In genomic region chr1:10473145-10473765, GRCh38 we compare ENCODE assay signal across 8 cellular contexts. TPM values are rescaled to one million over a fixed set of nuclear protein-coding genes. Genes with fewer than 3 reads are reported as not detected.
DNase-seq lines count a peak whose midpoint lies in the region; ATAC-seq, FAIRE-seq and TF ChIP-seq lines count a peak whose summit lies in the region.

No MANE protein-coding gene starts in this region.

- H3K4me3 ChIP-seq in RWPE2 (ENCODE audit: severe bottlenecking) (no peak overlapping the region), fibroblast of lung (replicated peaks in 1 of 4; ENCODE audit: control extremely low read depth in 1 of 4, insufficient read depth in 1 of 4, low read depth in 3 of 4, low read length in 4 of 4) (peak overlapping the region in 1 of 4 experiments; percentile 72), skeletal muscle satellite cell (ENCODE audit: low read length) (peak overlapping the region; percentile 87)

- no peaks in the 10 kb centered on the region for H3K27me3 Mint-ChIP-seq in activated CD4-positive, alpha-beta T cell treated with anti-CD3 and anti-CD28 coated beads for 36 hours

- TF ChIP-seq CTCF in RWPE2 (IDR thresholded peaks at IDR 0.05; ENCODE audit: poor library complexity, severe bottlenecking) (no peak), fibroblast of lung (conservative IDR thresholded peaks at IDR 0.05 in 1 of 2, IDR thresholded peaks at IDR 0.05 in 1 of 2; ENCODE audit: low read depth in 1 of 2, low read length in 2 of 2) (no peak)

- H3K27ac Mint-ChIP-seq in activated CD4-positive, alpha-beta T cell treated with anti-CD3 and anti-CD28 coated beads for 36 hours, result peak overlapping the region; percentile 92

- no peaks in the 10 kb centered on the region for H3K9me3 Mint-ChIP-seq in activated CD4-positive, alpha-beta T cell treated with anti-CD3 and anti-CD28 coated beads for 36 hours (ENCODE audit: low read depth)

- H3K4me1 ChIP-seq in RWPE2 (ENCODE audit: insufficient read depth, poor library complexity, severe bottlenecking) (peaks cover 4% of the 10 kb centered on the region), fibroblast of lung (ENCODE audit: control insufficient read depth, extremely low read depth, insufficient read depth, low read length) (peaks cover 4% of the 10 kb centered on the region), skeletal muscle satellite cell (ENCODE audit: control insufficient read depth, insufficient read depth, low read length) (peaks cover 18% of the 10 kb centered on the region)

- peak overlapping the region; percentile 97 for H3K4me3 Mint-ChIP-seq in activated CD4-positive, alpha-beta T cell treated with anti-CD3 and anti-CD28 coated beads for 36 hours

- peaks cover 10% of the 10 kb centered on the region for H3K36me3 Mint-ChIP-seq in activated CD4-positive, alpha-beta T cell treated with anti-CD3 and anti-CD28 coated beads for 36 hours (ENCODE audit: low read depth)

- H3K9me3 ChIP-seq in RWPE2 (ENCODE audit: severe bottlenecking) (no peaks in the 10 kb centered on the region), fibroblast of lung (ENCODE audit: control insufficient read depth, insufficient read depth, low read depth, low read length) (no peaks in the 10 kb centered on the region), skeletal muscle satellite cell (replicated peaks; ENCODE audit: low read length) (no peaks in the 10 kb centered on the region)

- FAIRE-seq in GM12892 (lab: Jason Lieb, UNC), result no peak

- H3K4me2 ChIP-seq in fibroblast of lung (ENCODE audit: extremely low read depth, insufficient read depth, low read length), result no peak overlapping the region
- peak overlapping the region; percentile 99 for H3K4me2 ChIP-seq in skeletal muscle satellite cell (ENCODE audit: low read length)

- POLR2A ChIA-PET in activated CD4-positive, alpha-beta T cell treated with anti-CD3 and anti-CD28 coated beads for 36 hours (lab: Charles Lee), result no interaction called here

- H3K4me1 Mint-ChIP-seq in activated CD4-positive, alpha-beta T cell treated with anti-CD3 and anti-CD28 coated beads for 36 hours, result peaks cover 38% of the 10 kb centered on the region

- no peak for TF ChIP-seq POLR2A in GM12892 (IDR thresholded peaks at IDR 0.05; ENCODE audit: low read depth, low read length)

- H3K27me3 ChIP-seq in RWPE2 (ENCODE audit: insufficient read depth, poor library complexity, severe bottlenecking) (no peaks in the 10 kb centered on the region), fibroblast of lung (ENCODE audit: control insufficient read depth, insufficient read depth, low read length) (no peaks in the 10 kb centered on the region), skeletal muscle satellite cell (ENCODE audit: control insufficient read depth, insufficient read depth, low read length) (no peaks in the 10 kb centered on the region)

- peaks cover 17% of the 10 kb centered on the region for H3K36me3 ChIP-seq in RWPE2 (ENCODE audit: low read depth)
- H3K36me3 ChIP-seq in fibroblast of lung (ENCODE audit: control insufficient read depth, insufficient read depth, low read length), result no peaks in the 10 kb centered on the region
- H3K36me3 ChIP-seq in skeletal muscle satellite cell (ENCODE audit: insufficient read depth, low read length), result peaks cover 8% of the 10 kb centered on the region

- CTCF ChIA-PET in activated CD4-positive, alpha-beta T cell treated with anti-CD3 and anti-CD28 coated beads for 36 hours (lab: Charles Lee), result interaction anchor here (1.1 to 2.1 kb wide), 4 partner anchors 22 to 44 kb away, joined by 3 to 7 read pairs (median 4); no protein-coding TSS in a partner anchor

- H2AFZ ChIP-seq in fibroblast of lung (ENCODE audit: low read length), result peak overlapping the region; percentile 16

- intact Hi-C loops in activated CD4-positive, alpha-beta T cell treated with anti-CD3 and anti-CD28 coated beads for 36 hours (cut with DNase I, micrococcal nuclease), result loop anchor here (2.0 to 10.0 kb wide), 5 partner anchors 42 to 1332 kb away; partner anchors contain the start of genes CENPS (in 1 of the 2), CLCN6 (in 1 of the 2), MTHFR (in 1 of the 2) and PGD (in 1 of the 2)

- no peak overlapping the region for H3K9ac ChIP-seq in fibroblast of lung (ENCODE audit: insufficient read depth, low read length)
- no peak overlapping the region for H3K9ac ChIP-seq in skeletal muscle satellite cell (ENCODE audit: low read depth, low read length)

- ATAC-seq in activated CD4-positive, alpha-beta T cell treated with anti-CD3 and anti-CD28 coated beads for 36 hours, result no peak
- no peak for ATAC-seq in RWPE2 (ENCODE audit: low read depth)

- no peaks in the 10 kb centered on the region for H4K20me1 ChIP-seq in fibroblast of lung (ENCODE audit: control insufficient read depth, extremely low read depth, insufficient read depth, low read length)

- H3K27ac ChIP-seq in RWPE2 (ENCODE audit: poor library complexity, severe bottlenecking) (peak overlapping the region; percentile 53), fibroblast of lung (ENCODE audit: insufficient read depth, low read length) (no peak overlapping the region)

- H3K79me2 ChIP-seq in fibroblast of lung (ENCODE audit: control insufficient read depth, insufficient read depth, low read length), result peaks cover 25% of the 10 kb centered on the region

- DNase-seq in activated CD4-positive, alpha-beta T cell treated with anti-CD3 and anti-CD28 coated beads for 36 hours, result no peak
- DNase-seq in activated CD4-positive, alpha-beta T cell treated with anti-CD3 and anti-CD28 coated beads for 1 hour, result no peak
- DNase-seq in RWPE2 (ENCODE audit: low spot score) (no peak), fibroblast of lung (ENCODE audit: low read depth in 2 of 2) (no peak), GM12892 (ENCODE audit: insufficient read length) (no peak), NOMO-1 treated with DMSO at 0.1 percent for 48 hours (lab: John Stamatoyannopoulos, UW; ENCODE audit: unreplicated experiment) (no peak), DMS53 (lab: John Stamatoyannopoulos, UW) (no peak)

RNA-seq across cellular contexts. Expression of gene DFFA, which starts 0.9 kb away (rescaled TPM):
- total RNA-seq in activated CD4-positive, alpha-beta T cell treated with anti-CD3 and anti-CD28 coated beads for 36 hours, result 10 to 100 TPM; 45.7 to 46.4 TPM
- total RNA-seq in fibroblast of lung, result 32.1 and 33.5 TPM in 2 replicates
- polyA plus RNA-seq in fibroblast of lung, result 27.8 and 34.2 TPM in 2 replicates
- 26.0 and 34.0 TPM in 2 replicates for polyA plus RNA-seq in fibroblast of lung (2012)
- 38.7 and 44.5 TPM in 2 replicates for polyA minus RNA-seq in fibroblast of lung (ENCODE audit: low replicate concordance)
- total RNA-seq in skeletal muscle satellite cell (2012; rRNA removed), result 34.0 and 36.5 TPM in 2 replicates
- polyA plus RNA-seq in GM12892 (2012; ENCODE audit: missing spikeins), result 37.9 TPM

RNA-seq across cellular contexts. Expression of gene PEX14, which starts 1.5 kb away (rescaled TPM):
- 10 to 100 TPM; 16.3 to 25.1 TPM for total RNA-seq in activated CD4-positive, alpha-beta T cell treated with anti-CD3 and anti-CD28 coated beads for 36 hours
- 8.2 and 11.4 TPM in 2 replicates for total RNA-seq in fibroblast of lung
- 10.3 and 14.4 TPM in 2 replicates for polyA plus RNA-seq in fibroblast of lung
- 17.8 and 23.5 TPM in 2 replicates for polyA plus RNA-seq in fibroblast of lung (2012)
- polyA minus RNA-seq in fibroblast of lung (ENCODE audit: low replicate concordance), result 12.0 and 12.2 TPM in 2 replicates
- 14.7 and 16.2 TPM in 2 replicates for total RNA-seq in skeletal muscle satellite cell (2012; rRNA removed)
- polyA plus RNA-seq in GM12892 (2012; ENCODE audit: missing spikeins), result 10.7 TPM

RNA-seq across cellular contexts. Expression of gene CORT, which starts 23.4 kb away (rescaled TPM):
- total RNA-seq in activated CD4-positive, alpha-beta T cell treated with anti-CD3 and anti-CD28 coated beads for 36 hours, result under 1 TPM in 1 of 2 experiments, not detected in 1; 0.16 TPM
- 0.17 TPM in 1 of 2 replicates, not detected in the other for total RNA-seq in fibroblast of lung
- not detected in 2 replicates for polyA plus RNA-seq in fibroblast of lung
- polyA plus RNA-seq in fibroblast of lung (2012), result 0.21 and 0.31 TPM in 2 replicates
- polyA minus RNA-seq in fibroblast of lung (ENCODE audit: low replicate concordance), result not detected in 2 replicates
- total RNA-seq in skeletal muscle satellite cell (2012; rRNA removed), result 0.22 and 0.25 TPM in 2 replicates
- polyA plus RNA-seq in GM12892 (2012; ENCODE audit: missing spikeins), result not detected

RNA-seq across cellular contexts. Expression of gene CENPS, which starts 43.0 kb away (rescaled TPM):
- total RNA-seq in activated CD4-positive, alpha-beta T cell treated with anti-CD3 and anti-CD28 coated beads for 36 hours, result 10 to 100 TPM; 18.1 to 22.8 TPM
- total RNA-seq in fibroblast of lung, result 7.4 and 10.2 TPM in 2 replicates
- polyA plus RNA-seq in fibroblast of lung, result 11.9 and 15.3 TPM in 2 replicates
- 17.1 and 26.7 TPM in 2 replicates for polyA plus RNA-seq in fibroblast of lung (2012)
- 5.3 and 6.1 TPM in 2 replicates for polyA minus RNA-seq in fibroblast of lung (ENCODE audit: low replicate concordance)
- 13.4 and 16.4 TPM in 2 replicates for total RNA-seq in skeletal muscle satellite cell (2012; rRNA removed)
- 19.1 TPM for polyA plus RNA-seq in GM12892 (2012; ENCODE audit: missing spikeins)
